12 cellular contexts compared by ENCODE assay signal in genomic region chr1:50972766-50973165, GRCh38. TPM values are rescaled to one million over a fixed set of nuclear protein-coding genes. Genes with fewer than 3 reads are reported as not detected.
DNase-seq lines count a peak whose midpoint lies in the region; ATAC-seq and TF ChIP-seq lines count a peak whose summit lies in the region.
"Had no signal": no experiment of that assay in that cellular context is flagged by ENCODE, and none has a peak within 500 bp of the region (broad histone marks: within the 10 kb centered on the region; RNA-seq: fewer than 3 reads in every experiment).

No MANE protein-coding gene starts in this region.

- CTCF ChIA-PET in activated CD8-positive, alpha-beta T cell treated with anti-CD3 and anti-CD28 coated beads, Interleukin-2, amount 10 ng/mL, durations not matched to agents 7 days and 5 days (lab: Charles Lee), result interaction anchor here (1.4 to 1.5 kb wide), 2 partner anchors 198 to 217 kb away, joined by 5 to 6 read pairs; no protein-coding TSS in a partner anchor
- CTCF ChIA-PET in activated CD8-positive, alpha-beta T cell treated with anti-CD3 and anti-CD28 coated beads for 36 hours (lab: Charles Lee), result interaction anchor here (0.8 to 2.1 kb wide), 3 partner anchors 43 to 218 kb away, joined by 3 to 6 read pairs (median 5); no protein-coding TSS in a partner anchor

- H3K4me3 ChIP-seq in MG63 (peak overlapping the region; percentile 81), thoracic aorta (peak overlapping the region; percentile 45)
- H3K4me3 ChIP-seq: BLaER1 treated with 17β-estradiol and CSF1 and Interleukin-3, amounts not matched to agents 10 nM and 100 nM had no signal

- H3K36me3 ChIP-seq in MG63 (peaks cover 34% of the 10 kb centered on the region), thoracic aorta (no peaks in the 10 kb centered on the region)
- H3K36me3 ChIP-seq: BLaER1 treated with 17β-estradiol and CSF1 and Interleukin-3, amounts not matched to agents 10 nM and 100 nM had no signal

- H3K9me3 ChIP-seq in MG63, result no peaks in the 10 kb centered on the region
- no peaks in the 10 kb centered on the region for H3K9me3 ChIP-seq in thoracic aorta
- H3K9me3 ChIP-seq: BLaER1 treated with 17β-estradiol and CSF1 and Interleukin-3, amounts not matched to agents 10 nM and 100 nM had no signal

- peak overlapping the region; percentile 15 for H3K4me3 Mint-ChIP-seq in activated CD8-positive, alpha-beta T cell treated with anti-CD3 and anti-CD28 coated beads, Interleukin-2, amount 10 ng/mL, durations not matched to agents 7 days and 5 days
- H3K4me3 Mint-ChIP-seq in activated CD8-positive, alpha-beta T cell treated with anti-CD3 and anti-CD28 coated beads for 36 hours, result no peak overlapping the region
- H3K4me3 Mint-ChIP-seq: dendritic cell treated with granulocyte-macrophage colony-stimulating factor and Interleukin-4, amounts not matched to agents 40 ng/mL and 50 ng/mL, for 4 days had no signal

- DNase-seq in activated CD8-positive, alpha-beta T cell treated with anti-CD3 and anti-CD28 coated beads, Interleukin-2, amount 10 ng/mL, durations not matched to agents 7 days and 5 days, result no peak
- no peak for DNase-seq in activated CD8-positive, alpha-beta T cell treated with anti-CD3 and anti-CD28 coated beads for 36 hours
- DNase-seq in MG63 (no peak), dedifferentiated amniotic fluid mesenchymal stem cell (ENCODE audit: extremely low spot score) (peak; percentile 9), thoracic aorta (ENCODE audit: low spot score) (no peak), NCI-H2171 (lab: John Stamatoyannopoulos, UW) (no peak), midbrain (lab: John Stamatoyannopoulos, UW) (no peak)
- DNase-seq in activated CD4-positive, alpha-beta T cell treated with anti-CD3 and anti-CD28 coated beads for 1 hour, result no peak
- DNase-seq: activated CD4-positive, alpha-beta T cell treated with anti-CD3 and anti-CD28 coated beads, Interleukin-2, amount 10 ng/mL, durations not matched to agents 7 days and 5 days; substantia nigra had no signal

- H3K27me3 ChIP-seq in MG63 (no peaks in the 10 kb centered on the region), thoracic aorta (replicated peaks; ENCODE audit: insufficient read depth) (no peaks in the 10 kb centered on the region)

- H3K4me1 ChIP-seq in thoracic aorta (ENCODE audit: control insufficient read depth in 1 of 2, low read depth in 2 of 2), result peaks cover 0 to 6% of the 10 kb centered on the region in 2 donors

- POLR2A ChIA-PET in activated CD8-positive, alpha-beta T cell treated with anti-CD3 and anti-CD28 coated beads, Interleukin-2, amount 10 ng/mL, durations not matched to agents 7 days and 5 days (lab: Charles Lee), result interaction anchor here (1.5 kb wide), 1 partner anchor 13 kb away, joined by 8 read pairs; the partner anchor contains the start of gene FAF1
- POLR2A ChIA-PET in activated CD8-positive, alpha-beta T cell treated with anti-CD3 and anti-CD28 coated beads for 36 hours (lab: Charles Lee), result no interaction called here

- H3K36me3 Mint-ChIP-seq in activated CD8-positive, alpha-beta T cell treated with anti-CD3 and anti-CD28 coated beads, Interleukin-2, amount 10 ng/mL, durations not matched to agents 7 days and 5 days (ENCODE audit: low read depth), result peaks cover 62% of the 10 kb centered on the region
- peaks cover 7% of the 10 kb centered on the region for H3K36me3 Mint-ChIP-seq in activated CD8-positive, alpha-beta T cell treated with anti-CD3 and anti-CD28 coated beads for 36 hours (ENCODE audit: low read depth)

- peak overlapping the region in 1 of 2 donors; percentile 32 for H3K27ac ChIP-seq in thoracic aorta
- H3K27ac ChIP-seq: BLaER1 treated with 17β-estradiol and CSF1 and Interleukin-3, amounts not matched to agents 10 nM and 100 nM had no signal

- peaks cover 46% of the 10 kb centered on the region for H3K4me1 Mint-ChIP-seq in activated CD8-positive, alpha-beta T cell treated with anti-CD3 and anti-CD28 coated beads, Interleukin-2, amount 10 ng/mL, durations not matched to agents 7 days and 5 days (ENCODE audit: low read depth)
- peaks cover 26% of the 10 kb centered on the region for H3K4me1 Mint-ChIP-seq in activated CD8-positive, alpha-beta T cell treated with anti-CD3 and anti-CD28 coated beads for 36 hours (ENCODE audit: low read depth)

- no peaks in the 10 kb centered on the region for H3K27me3 Mint-ChIP-seq in activated CD8-positive, alpha-beta T cell treated with anti-CD3 and anti-CD28 coated beads, Interleukin-2, amount 10 ng/mL, durations not matched to agents 7 days and 5 days (ENCODE audit: low read depth)
- H3K27me3 Mint-ChIP-seq in activated CD8-positive, alpha-beta T cell treated with anti-CD3 and anti-CD28 coated beads for 36 hours, result peaks cover 12% of the 10 kb centered on the region

- ATAC-seq in activated CD8-positive, alpha-beta T cell treated with anti-CD3 and anti-CD28 coated beads, Interleukin-2, amount 10 ng/mL, durations not matched to agents 7 days and 5 days, result no peak
- ATAC-seq in activated CD8-positive, alpha-beta T cell treated with anti-CD3 and anti-CD28 coated beads for 36 hours, result no peak
- no peak for ATAC-seq in thoracic aorta (ENCODE audit: insufficient number of reproducible peaks, low FRiP score, low read depth)

- intact Hi-C loops in activated CD8-positive, alpha-beta T cell treated with anti-CD3 and anti-CD28 coated beads for 36 hours (cut with micrococcal nuclease), result no loop called here

- no peak for TF ChIP-seq CTCF in activated CD8-positive, alpha-beta T cell treated with anti-CD3 and anti-CD28 coated beads for 36 hours (IDR thresholded peaks at IDR 0.05)
- no peak for TF ChIP-seq CTCF in thoracic aorta (IDR thresholded peaks at IDR 0.05)

- no peak overlapping the region for H3K27ac Mint-ChIP-seq in activated CD8-positive, alpha-beta T cell treated with anti-CD3 and anti-CD28 coated beads, Interleukin-2, amount 10 ng/mL, durations not matched to agents 7 days and 5 days
- H3K27ac Mint-ChIP-seq in activated CD8-positive, alpha-beta T cell treated with anti-CD3 and anti-CD28 coated beads for 36 hours, result no peak overlapping the region
- H3K27ac Mint-ChIP-seq: activated CD4-positive, alpha-beta T cell treated with anti-CD3 and anti-CD28 coated beads, Interleukin-2, amount 10 ng/mL, durations not matched to agents 7 days and 5 days; dendritic cell treated with granulocyte-macrophage colony-stimulating factor and Interleukin-4, amounts not matched to agents 40 ng/mL and 50 ng/mL, for 4 days had no signal

- H3K9me3 Mint-ChIP-seq in activated CD8-positive, alpha-beta T cell treated with anti-CD3 and anti-CD28 coated beads, Interleukin-2, amount 10 ng/mL, durations not matched to agents 7 days and 5 days (ENCODE audit: insufficient read depth), result no peaks in the 10 kb centered on the region
- H3K9me3 Mint-ChIP-seq in activated CD8-positive, alpha-beta T cell treated with anti-CD3 and anti-CD28 coated beads for 36 hours, result no peaks in the 10 kb centered on the region
- H3K9me3 Mint-ChIP-seq: activated CD4-positive, alpha-beta T cell treated with anti-CD3 and anti-CD28 coated beads, Interleukin-2, amount 10 ng/mL, durations not matched to agents 7 days and 5 days; dendritic cell treated with granulocyte-macrophage colony-stimulating factor and Interleukin-4, amounts not matched to agents 40 ng/mL and 50 ng/mL, for 4 days had no signal

RNA-seq across cellular contexts. Expression of gene CDKN2C, which starts 2.7 kb away (rescaled TPM):
- total RNA-seq in activated CD8-positive, alpha-beta T cell treated with anti-CD3 and anti-CD28 coated beads, Interleukin-2, amount 10 ng/mL, durations not matched to agents 7 days and 5 days, result 10 to 100 TPM; 82.0 to 82.5 TPM
- 10 to 100 TPM; 18.4 to 20.7 TPM for total RNA-seq in activated CD8-positive, alpha-beta T cell treated with anti-CD3 and anti-CD28 coated beads for 36 hours
- 80.5 and 107 TPM in 2 replicates for total RNA-seq in MG63 (2014; rRNA removed; shearing (Covaris generic); ENCODE audit: low replicate concordance)
- 10 to 100 TPM; 10.3 to 12.6 TPM for total RNA-seq in thoracic aorta

RNA-seq across cellular contexts. Expression of gene FAF1, which starts 12.7 kb away (rescaled TPM):
- total RNA-seq in activated CD8-positive, alpha-beta T cell treated with anti-CD3 and anti-CD28 coated beads, Interleukin-2, amount 10 ng/mL, durations not matched to agents 7 days and 5 days, result 100 to 1,000 TPM in 1 of 2 experiments, 10 to 100 TPM in 1; 95.6 to 104 TPM
- 10 to 100 TPM; 82.2 to 87.0 TPM for total RNA-seq in activated CD8-positive, alpha-beta T cell treated with anti-CD3 and anti-CD28 coated beads for 36 hours
- 58.6 and 111 TPM in 2 replicates for total RNA-seq in MG63 (2014; rRNA removed; shearing (Covaris generic); ENCODE audit: low replicate concordance)
- total RNA-seq in thoracic aorta, result 10 to 100 TPM; 25.5 to 68.6 TPM
